ENCODE assay signal across 13 cellular contexts in genomic region chr14:95577067-95577800, GRCh38. TPM values are rescaled to one million over a fixed set of nuclear protein-coding genes. Genes with fewer than 3 reads are reported as not detected.
A peak's percentile ranks its signal among the peaks of the same experiment; 100 is the strongest.
DNase-seq lines count a peak whose midpoint lies in the region; ATAC-seq and TF ChIP-seq lines count a peak whose summit lies in the region.
"Had no signal": no experiment of that assay in that cellular context is flagged by ENCODE, and none has a peak within 500 bp of the region (broad histone marks: within the 10 kb centered on the region; RNA-seq: fewer than 3 reads in every experiment).

No MANE protein-coding gene starts in this region.

- no peaks in the 10 kb centered on the region for H3K36me3 ChIP-seq in psoas muscle (ENCODE audit: insufficient read depth in 1 of 2, low read depth in 1 of 2)

- ATAC-seq in GM18861 (IDR thresholded peaks at IDR 0.05; ENCODE audit: unreplicated experiment): peak; percentile 97
- ATAC-seq in GM21576 (IDR thresholded peaks at IDR 0.05; ENCODE audit: unreplicated experiment): peak; percentile 95
- ATAC-seq in HG03159 (IDR thresholded peaks at IDR 0.05; ENCODE audit: unreplicated experiment): peak; percentile 98
- ATAC-seq in memory B cell (ENCODE audit: low read depth): peak; percentile 99
- ATAC-seq in psoas muscle: no peak
- ATAC-seq: activated T-cell treated with anti-CD3 and anti-CD28 coated beads, Interleukin-2, amount 50 U/mL, for 72 hours had no signal

- H3K4me3 Mint-ChIP-seq in memory B cell: no peak overlapping the region
- H3K4me3 Mint-ChIP-seq: activated T-cell treated with anti-CD3 and anti-CD28 coated beads, Interleukin-2, amount 50 U/mL, for 72 hours; stimulated activated naive CD8-positive, alpha-beta T cell treated with anti-CD3 and anti-CD28 coated beads, Interleukin-15, Interleukin-2, amounts not matched to agents 100 ng/mL and 50 ng/mL, for 24 hours had no signal

- H3K36me3 Mint-ChIP-seq in memory B cell: no peaks in the 10 kb centered on the region

- peaks cover 27% of the 10 kb centered on the region for H3K27me3 Mint-ChIP-seq in memory B cell

- no peak overlapping the region for H3K27ac Mint-ChIP-seq in memory B cell
- H3K27ac Mint-ChIP-seq: activated T-cell treated with anti-CD3 and anti-CD28 coated beads, Interleukin-2, amount 50 U/mL, for 72 hours; stimulated activated naive CD8-positive, alpha-beta T cell treated with anti-CD3 and anti-CD28 coated beads, Interleukin-15, Interleukin-2, amounts not matched to agents 100 ng/mL and 50 ng/mL, for 24 hours had no signal

- no peaks in the 10 kb centered on the region for H3K9me3 ChIP-seq in psoas muscle

- no peak for TF ChIP-seq CTCF in psoas muscle (IDR thresholded peaks at IDR 0.05)

- peaks cover 21% of the 10 kb centered on the region for H3K4me1 Mint-ChIP-seq in memory B cell

- H3K4me1 ChIP-seq in psoas muscle: no peaks in the 10 kb centered on the region

- DNase-seq in memory B cell (ENCODE audit: low spot score in 2 of 2): peak in 1 of 2 donors; percentile 47
- no peak for DNase-seq in NCI-H446 treated with DMSO at 0.1 percent for 48 hours (lab: John Stamatoyannopoulos, UW)
- no peak for DNase-seq in DMS53 treated with DMSO at 0.1 percent for 48 hours (lab: John Stamatoyannopoulos, UW; ENCODE audit: unreplicated experiment)
- DNase-seq in LoVo (ENCODE audit: low spot score): no peak
- DNase-seq in psoas muscle: no peak
- DNase-seq: activated T-cell treated with anti-CD3 and anti-CD28 coated beads, Interleukin-2, amount 50 U/mL, for 72 hours; DMS153; glutamatergic neuron; NCI-H2227 treated with DMSO at 0.1 percent for 48 hours had no signal

- intact Hi-C loops in psoas muscle (cut with DNase I): no loop called here

- no peaks in the 10 kb centered on the region for H3K9me3 Mint-ChIP-seq in memory B cell
- H3K9me3 Mint-ChIP-seq: activated T-cell treated with anti-CD3 and anti-CD28 coated beads, Interleukin-2, amount 50 U/mL, for 72 hours; stimulated activated naive CD8-positive, alpha-beta T cell treated with anti-CD3 and anti-CD28 coated beads, Interleukin-15, Interleukin-2, amounts not matched to agents 100 ng/mL and 50 ng/mL, for 24 hours had no signal

- no peak overlapping the region for H3K27ac ChIP-seq in psoas muscle

- H3K27me3 ChIP-seq in psoas muscle (ENCODE audit: insufficient read depth in 3 of 3, low read length in 2 of 3): no peaks in the 10 kb centered on the region

- no peak overlapping the region for H3K4me3 ChIP-seq in psoas muscle

- WGBS in psoas muscle, 3 donors: 73 to 82% (median 75%) methylated on average over 12 of the region's 12 CpGs

RNA-seq across cellular contexts. Expression of gene GLRX5, which starts 42.4 kb away (rescaled TPM):
- total RNA-seq in psoas muscle: 10 to 100 TPM; 46.9 to 97.6 (median 57.0) TPM
- polyA plus RNA-seq in psoas muscle: 10 to 100 TPM; 65.5 to 98.7 (median 68.4) TPM

Comparison
In these comparisons a context has a peak if more than half of its experiments do, and no peak if none do; other contexts are left out.
1. ATAC-seq: peak in GM18861 (single experiment), GM21576 (single experiment), HG03159 (single experiment) and memory B cell (single experiment); none in psoas muscle (0 of 4).